ENCODE assay signal across 8 cellular contexts in the genomic region with DNA sequence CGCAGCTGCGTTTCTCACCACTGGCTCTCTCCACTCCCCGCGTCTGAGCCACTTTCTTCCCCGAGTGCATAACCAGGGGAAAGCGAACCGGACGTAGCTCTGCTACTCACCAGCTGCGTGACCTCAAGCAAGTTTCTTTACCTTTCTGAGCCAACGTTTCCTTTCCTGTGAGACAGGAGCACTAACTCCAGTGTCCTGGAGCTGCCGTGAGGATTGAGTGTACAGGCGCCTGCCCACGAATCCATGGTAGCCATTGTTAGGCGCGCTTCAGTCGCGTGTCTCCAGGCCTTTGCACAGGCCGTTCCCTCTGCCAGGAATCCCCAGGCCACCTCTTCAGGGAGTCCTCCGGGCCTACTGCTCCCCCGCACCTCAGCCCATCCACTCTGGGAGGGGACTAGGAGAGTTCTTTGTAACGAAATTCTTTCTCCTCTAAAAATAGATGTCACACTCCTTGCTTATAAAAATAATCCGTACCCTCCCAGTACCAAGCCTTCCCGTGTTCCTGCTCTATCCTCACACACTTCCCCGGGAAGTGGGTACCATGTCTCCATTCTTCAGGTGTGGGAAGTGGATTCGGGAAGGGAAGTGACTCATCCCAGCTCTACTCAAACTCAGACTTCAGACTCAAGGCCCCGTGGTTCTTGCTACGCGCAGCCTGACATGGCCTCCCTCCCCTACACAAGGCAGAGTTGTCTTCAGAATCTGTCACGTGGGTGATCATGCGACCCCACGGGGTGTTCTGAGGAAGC. TPM values are rescaled to one million over a fixed set of nuclear protein-coding genes. Genes with fewer than 3 reads are reported as not detected.
DNase-seq lines count a peak whose midpoint lies in the region; ATAC-seq and TF ChIP-seq lines count a peak whose summit lies in the region.

No MANE protein-coding gene starts in this region.

- 40 to 62% methylated on average over 10 to 14 of the region's 31 CpGs for WGBS in gastroesophageal sphincter (ENCODE audit: low coverage in 1 of 2), 2 donors

- intact Hi-C loops in activated CD4-positive, alpha-beta T cell treated with anti-CD3 and anti-CD28 coated beads, Interleukin-2, amount 10 ng/mL, durations not matched to agents 24 days and 14 days (cut with micrococcal nuclease), result loop anchor here (1.0 to 10.0 kb wide), 9 partner anchors 9 to 533 kb away; partner anchors contain the start of genes PDCL, RABGAP1, RC3H2 and STRBP

- H3K4me1 Mint-ChIP-seq in activated CD4-positive, alpha-beta T cell treated with anti-CD3 and anti-CD28 coated beads, Interleukin-2, amount 10 ng/mL, durations not matched to agents 24 days and 14 days, result peaks cover 40% of the 10 kb centered on the region

- no peaks in the 10 kb centered on the region for H3K27me3 Mint-ChIP-seq in activated CD4-positive, alpha-beta T cell treated with anti-CD3 and anti-CD28 coated beads, Interleukin-2, amount 10 ng/mL, durations not matched to agents 24 days and 14 days

- H3K27ac Mint-ChIP-seq in activated CD4-positive, alpha-beta T cell treated with anti-CD3 and anti-CD28 coated beads, Interleukin-2, amount 10 ng/mL, durations not matched to agents 24 days and 14 days, result peak overlapping the region; percentile 97

- peak overlapping the region; percentile 27 to 49 for H3K4me3 ChIP-seq in right atrium auricular region
- peak overlapping the region in 1 of 2 donors; percentile 15 for H3K4me3 ChIP-seq in gastroesophageal sphincter

- H3K27ac ChIP-seq in right atrium auricular region (peak overlapping the region; percentile 81 to 93), gastroesophageal sphincter (peak overlapping the region in 2 of 4 donors; percentile 7 to 8)

- H3K36me3 ChIP-seq in right atrium auricular region, result no peaks in the 10 kb centered on the region
- H3K36me3 ChIP-seq in gastroesophageal sphincter, result no peaks in the 10 kb centered on the region

- H3K9me3 ChIP-seq in right atrium auricular region, result no peaks in the 10 kb centered on the region
- no peaks in the 10 kb centered on the region for H3K9me3 ChIP-seq in gastroesophageal sphincter

- peak overlapping the region; percentile 80 for H3K4me3 Mint-ChIP-seq in activated CD4-positive, alpha-beta T cell treated with anti-CD3 and anti-CD28 coated beads, Interleukin-2, amount 10 ng/mL, durations not matched to agents 24 days and 14 days

- no peaks in the 10 kb centered on the region for H3K27me3 ChIP-seq in right atrium auricular region
- H3K27me3 ChIP-seq in gastroesophageal sphincter, result no peaks in the 10 kb centered on the region

- peak; percentile 42 for ATAC-seq in HG03280 (IDR thresholded peaks at IDR 0.05; ENCODE audit: unreplicated experiment)
- ATAC-seq in gastroesophageal sphincter, result no peak

- H3K4me1 ChIP-seq in right atrium auricular region (peaks cover 0 to 35% of the 10 kb centered on the region in 2 donors), gastroesophageal sphincter (peaks cover 0 to 31% (median 3%) of the 10 kb centered on the region in 3 donors)

- no peaks in the 10 kb centered on the region for H3K36me3 Mint-ChIP-seq in activated CD4-positive, alpha-beta T cell treated with anti-CD3 and anti-CD28 coated beads, Interleukin-2, amount 10 ng/mL, durations not matched to agents 24 days and 14 days (ENCODE audit: low read depth)

- DNase-seq in activated T-cell treated with anti-CD3 and anti-CD28 coated beads for 24 hours (ENCODE audit: low read depth) (peak; percentile 55), right atrium auricular region (ENCODE audit: low spot score) (no peak), SKM-1 treated with dmso at 0.1 percent for 144 hours (lab: John Stamatoyannopoulos, UW; ENCODE audit: unreplicated experiment) (no peak)
- DNase-seq in activated T-cell treated with anti-CD3 and anti-CD28 coated beads, Interleukin-2, amount 50 U/mL, for 1 hour, result no peak
- DNase-seq in activated CD4-positive, alpha-beta T cell treated with anti-CD3 and anti-CD28 coated beads, Interleukin-2, amount 10 ng/mL, durations not matched to agents 24 days and 14 days, result peak; percentile 88
- DNase-seq in stimulated activated CD8-positive, alpha-beta memory T cell treated with anti-CD3 and anti-CD28 coated beads, Interleukin-15, amount 100 ng/mL, for 1 hour (ENCODE audit: low read depth), result peak; percentile 15

- no peak for TF ChIP-seq EP300 in gastroesophageal sphincter (IDR thresholded peaks at IDR 0.05)

- H3K9me3 Mint-ChIP-seq in activated CD4-positive, alpha-beta T cell treated with anti-CD3 and anti-CD28 coated beads, Interleukin-2, amount 10 ng/mL, durations not matched to agents 24 days and 14 days, result no peaks in the 10 kb centered on the region

- TF ChIP-seq CTCF in right atrium auricular region (IDR thresholded peaks at IDR 0.05), result no peak
- no peak for TF ChIP-seq CTCF in gastroesophageal sphincter (IDR thresholded peaks at IDR 0.05)

- no peak for TF ChIP-seq POLR2A in gastroesophageal sphincter (IDR thresholded peaks at IDR 0.05)

RNA-seq across cellular contexts. Expression of gene CRB2, which starts 16.2 kb away (rescaled TPM):
- not detected in 2 replicates for total RNA-seq in activated CD4-positive, alpha-beta T cell treated with anti-CD3 and anti-CD28 coated beads, Interleukin-2, amount 10 ng/mL, durations not matched to agents 24 days and 14 days
- total RNA-seq in right atrium auricular region (1 to 10 TPM; 1.6 to 3.5 TPM), gastroesophageal sphincter (not detected)

Comparison
In these comparisons a context has a peak if more than half of its experiments do, and no peak if none do; other contexts are left out.
1. DNase-seq: peak in activated T-cell treated with anti-CD3 and anti-CD28 coated beads for 24 hours (single experiment), activated CD4-positive, alpha-beta T cell treated with anti-CD3 and anti-CD28 coated beads, Interleukin-2, amount 10 ng/mL, durations not matched to agents 24 days and 14 days (single experiment) and stimulated activated CD8-positive, alpha-beta memory T cell treated with anti-CD3 and anti-CD28 coated beads, Interleukin-15, amount 100 ng/mL, for 1 hour (single experiment); none in activated T-cell treated with anti-CD3 and anti-CD28 coated beads, Interleukin-2, amount 50 U/mL, for 1 hour (single experiment), right atrium auricular region (single experiment) and SKM-1 treated with dmso at 0.1 percent for 144 hours (single experiment).